8 cellular contexts compared by ENCODE assay signal in the genomic region with DNA sequence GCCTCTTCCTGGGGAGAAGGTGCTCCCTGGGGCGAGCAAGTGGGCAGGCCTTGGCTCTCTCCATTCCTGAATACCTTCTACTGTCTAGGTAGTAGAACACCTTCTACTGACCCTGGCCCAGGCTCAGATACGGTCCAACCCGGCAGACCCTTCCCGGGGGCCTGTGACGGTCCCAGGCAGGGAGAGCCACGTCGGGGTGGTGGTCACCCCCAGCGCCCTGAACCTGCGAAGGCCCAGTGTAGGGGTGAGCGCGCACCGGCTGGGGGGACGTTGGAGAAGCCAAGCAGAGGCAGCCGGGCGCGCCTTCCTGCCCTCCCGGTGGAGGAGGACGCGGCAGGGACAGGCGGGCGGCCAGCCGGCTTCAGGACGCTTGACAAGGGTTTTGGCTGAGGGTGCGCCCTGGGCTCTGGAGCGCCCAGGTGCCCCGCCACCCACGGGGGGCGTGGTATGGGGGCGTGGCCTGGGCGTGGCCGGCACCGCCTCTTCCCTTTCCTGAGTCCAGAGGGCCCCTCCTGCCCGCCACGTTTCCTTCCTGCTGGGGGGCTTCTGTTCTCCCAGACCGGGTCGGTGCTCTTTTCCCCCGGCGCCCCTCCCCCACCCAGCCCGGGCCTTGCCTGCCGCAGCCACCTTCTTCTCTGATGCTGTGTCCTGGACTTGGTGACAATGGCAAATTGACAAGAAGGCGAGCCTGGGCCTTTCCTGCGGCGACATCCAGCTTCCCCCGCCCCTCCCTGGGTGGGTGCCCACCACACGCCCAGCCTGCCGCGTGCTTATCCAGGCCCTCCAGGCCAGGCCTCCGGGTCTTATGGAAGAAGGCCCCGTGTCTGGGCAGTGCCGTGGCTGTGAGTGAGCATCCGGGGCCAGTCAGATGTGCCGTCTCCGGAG. TPM values are rescaled to one million over a fixed set of nuclear protein-coding genes. Genes with fewer than 3 reads are reported as not detected.
DNase-seq lines count a peak whose midpoint lies in the region; ATAC-seq and TF ChIP-seq lines count a peak whose summit lies in the region.

No MANE protein-coding gene starts in this region.

- H3K4me3 ChIP-seq in HUES64 (ENCODE audit: low read length) (peak overlapping the region; percentile 42), esophagus muscularis mucosa (peak overlapping the region; percentile 28 to 44 (median 38))

- WGBS in HUES64 = 25% methylated on average over 53 of the region's 53 CpGs
- 29% methylated on average over 21 of the region's 53 CpGs for WGBS in esophagus muscularis mucosa

- no peak for TF ChIP-seq CTCF in esophagus muscularis mucosa (IDR thresholded peaks at IDR 0.05)

- no peak for TF ChIP-seq POLR2A in esophagus muscularis mucosa (IDR thresholded peaks at IDR 0.05; ENCODE audit: low read depth)

- peak; percentile 20 for DNase-seq in activated CD8-positive, alpha-beta memory T cell treated with anti-CD3 and anti-CD28 coated beads, Interleukin-2, amount 50 U/mL, for 1 hour (ENCODE audit: extremely low read depth)
- DNase-seq in esophagus muscularis mucosa (ENCODE audit: extremely low spot score) (no peak), retina (peak; percentile 60), NCI-H526 (lab: John Stamatoyannopoulos, UW) (no peak), hippocampal formation (lab: John Stamatoyannopoulos, UW) (no peak), NCI-H526 treated with DMSO at 0.1 percent for 48 hours (lab: John Stamatoyannopoulos, UW) (no peak)

- intact Hi-C loops in esophagus muscularis mucosa (cut with DNase I) = no loop called here

- TF ChIP-seq EP300 in esophagus muscularis mucosa (IDR thresholded peaks at IDR 0.05) = no peak

- H3K9me3 ChIP-seq in HUES64 (ENCODE audit: insufficient read depth, low read depth, low read length) (no peaks in the 10 kb centered on the region), esophagus muscularis mucosa (no peaks in the 10 kb centered on the region)

- peaks cover 4% of the 10 kb centered on the region; the same call in 1 of the 2 replicates for H3K4me1 ChIP-seq in HUES64 (ENCODE audit: insufficient read depth, low read length)
- H3K4me1 ChIP-seq in esophagus muscularis mucosa = peaks cover 25 to 37% (median 29%) of the 10 kb centered on the region in 4 donors

- H3K9ac ChIP-seq in HUES64 (ENCODE audit: low read depth, low read length) = 0 out of 2 replicates have a peak overlapping the region, but pooled peaks have one; percentile 19

- H3K36me3 ChIP-seq in HUES64 (ENCODE audit: insufficient read depth, low read length) (no peaks in the 10 kb centered on the region), esophagus muscularis mucosa (no peaks in the 10 kb centered on the region)

- H3K27me3 ChIP-seq in HUES64 (ENCODE audit: insufficient read depth, low read length) (no peaks in the 10 kb centered on the region), esophagus muscularis mucosa (peaks cover 0 to 6% (median 0%) of the 10 kb centered on the region in 4 donors)

- ATAC-seq in GM19043 (IDR thresholded peaks at IDR 0.05; ENCODE audit: low read depth, unreplicated experiment) = peak; percentile 80

- H3K27ac ChIP-seq in HUES64 (ENCODE audit: low read depth, low read length) (no peak overlapping the region), esophagus muscularis mucosa (replicated peaks in 1 of 4) (peak overlapping the region in 2 of 4 donors; percentile 36 to 42)

RNA-seq across cellular contexts. Expression of gene PPP1R13B, which starts 24.5 kb away (rescaled TPM):
- polyA plus RNA-seq in HUES64 (2013, experiment 1 of 2) = 3.1 TPM
- 3.1 TPM for polyA plus RNA-seq in HUES64 (2013, experiment 2 of 2)
- total RNA-seq in esophagus muscularis mucosa = 10 to 100 TPM; 19.9 to 25.2 (median 23.6) TPM

RNA-seq across cellular contexts. Expression of gene TDRD9, which starts 56.4 kb away (rescaled TPM):
- polyA plus RNA-seq in HUES64 (2013, experiment 1 of 2) = not detected
- not detected for polyA plus RNA-seq in HUES64 (2013, experiment 2 of 2)
- 1 to 10 TPM; 2.0 to 3.2 (median 2.6) TPM for total RNA-seq in esophagus muscularis mucosa

Comparison
In these comparisons a context has a peak if more than half of its experiments do, and no peak if none do; other contexts are left out.
1. DNase-seq: peak in activated CD8-positive, alpha-beta memory T cell treated with anti-CD3 and anti-CD28 coated beads, Interleukin-2, amount 50 U/mL, for 1 hour (single experiment) and retina (single experiment); none in esophagus muscularis mucosa (single experiment), NCI-H526 (0 of 2), hippocampal formation (0 of 2) and NCI-H526 treated with DMSO at 0.1 percent for 48 hours (single experiment).